ENCODE assay signal across 34 cellular contexts in the genomic region with DNA sequence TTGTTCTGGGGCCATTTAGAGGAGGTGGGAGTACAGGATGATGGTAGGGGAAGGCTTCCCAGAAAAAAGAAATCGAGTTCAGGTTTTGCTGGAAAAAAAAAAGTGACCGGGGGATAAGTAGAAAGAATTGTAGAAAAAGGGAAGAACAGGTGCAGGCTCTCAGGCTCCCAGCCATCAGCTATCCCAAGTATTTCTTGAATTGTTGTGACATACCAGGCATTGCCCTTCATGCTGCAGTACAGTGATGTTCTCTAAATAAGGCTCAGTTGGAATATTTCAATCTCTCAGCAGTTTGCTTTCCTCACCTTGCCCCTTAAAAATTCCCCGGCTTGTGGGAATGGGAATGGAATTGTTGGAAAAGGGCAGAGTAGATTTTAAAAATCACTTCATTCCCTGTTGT.
"Had no signal": no experiment of that assay in that cellular context is flagged by ENCODE, and none has a peak within 500 bp of the region (broad histone marks: within the 10 kb centered on the region; RNA-seq: fewer than 3 reads in every experiment).

No MANE protein-coding gene starts in this region.

- DNase-seq: Karpas-422, Kasumi-1, KG1, MG63, MV-4-11, NCI-H1048, NCI-H1092, NCI-H1092 treated with DMSO at 0.1 percent for 48 hours, NCI-H1105, NCI-H1105 treated with DMSO at 0.1 percent for 48 hours, NCI-H1417, NCI-H1417 treated with DMSO at 0.1 percent for 48 hours, NCI-H1436, NCI-H1436 treated with DMSO at 0.1 percent for 48 hours, NCI-H146, NCI-H1694, NCI-H1694 treated with DMSO at 0.1 percent for 48 hours, NCI-H187, NCI-H187 treated with DMSO at 0.1 percent for 48 hours, NCI-H1930, NCI-H2029, NCI-H2029 treated with DMSO at 0.1 percent for 48 hours, NCI-H2081, NCI-H2081 treated with DMSO at 0.1 percent for 48 hours, NCI-H2107, NCI-H2171, NCI-H2171 treated with DMSO at 0.1 percent for 48 hours, NCI-H2227 treated with DMSO at 0.1 percent for 48 hours, NCI-H226, NCI-H345, NCI-H446, NCI-H446 treated with DMSO at 0.1 percent for 48 hours, NCI-H510A had no signal

- H3K27me3 ChIP-seq: MG63 had no signal

- H3K36me3 ChIP-seq: MG63 had no signal

- H3K4me3 ChIP-seq: MG63 had no signal

- H3K4me2 ChIP-seq: KMS-11 had no signal

- H3K27ac ChIP-seq: KMS-11 had no signal

- H3K9ac ChIP-seq: KMS-11 had no signal
